ENCODE assay signal across 7 cellular contexts in genomic region chr20:30621346-30621745, GRCh38.
A peak's percentile ranks its signal among the peaks of the same experiment; 100 is the strongest.
DNase-seq lines count a peak whose midpoint lies in the region; FAIRE-seq and TF ChIP-seq lines count a peak whose summit lies in the region.
"Not testable (repeated sequence)": the region's sequence is repeated elsewhere in the genome, so short reads cannot be mapped to it uniquely, and the experiment has no call there.

No MANE protein-coding gene starts in this region.

- not testable (repeated sequence) for H3K27me3 Mint-ChIP-seq in HFFc6 (ENCODE audit: insufficient read depth)

- POLR2A ChIA-PET in PC-9 (lab: Charles Lee; ENCODE audit: unreplicated experiment), result not testable (repeated sequence)

- H4K20me1 ChIP-seq in PC-9 (ENCODE audit: insufficient read depth); mammary epithelial cell (ENCODE audit: insufficient read depth, low read length); keratinocyte (ENCODE audit: control insufficient read depth, extremely low read depth, insufficient read depth, low read length): not testable (repeated sequence)

- H3K36me3 Mint-ChIP-seq in HFFc6 (ENCODE audit: low read depth), result not testable (repeated sequence)

- H3K27ac Mint-ChIP-seq in HFFc6, result not testable (repeated sequence)

- H3K4me3 Mint-ChIP-seq in HFFc6, result not testable (repeated sequence)

- not testable (repeated sequence) for FAIRE-seq in keratinocyte (lab: Jason Lieb, UNC)

- not testable (repeated sequence) for H3K4me1 Mint-ChIP-seq in HFFc6 (ENCODE audit: low read depth)

- WGBS in mammary epithelial cell (ENCODE audit: low coverage, missing lambda C conversion rate), result 56% methylated on average over 2 of the region's 4 CpGs

- not testable (repeated sequence) for H3K79me2 ChIP-seq in PC-9 (ENCODE audit: low read depth); mammary epithelial cell (ENCODE audit: insufficient read depth, low read length); keratinocyte (ENCODE audit: control insufficient read depth, insufficient read depth, low read length)

- not testable (repeated sequence) for H3K9me3 ChIP-seq in PC-9 (ENCODE audit: insufficient read depth, low read depth); keratinocyte (ENCODE audit: control insufficient read depth, low read depth, low read length)
- H3K9me3 ChIP-seq in mammary epithelial cell (replicated peaks; ENCODE audit: insufficient read depth, low read length), result peaks cover 11% of the 10 kb centered on the region

- not testable (repeated sequence) for H3K9ac ChIP-seq in mammary epithelial cell (ENCODE audit: insufficient read depth, low read length); keratinocyte (ENCODE audit: control insufficient read depth, extremely low read depth, insufficient read depth, low read length)

- not testable (repeated sequence) for H3K4me1 ChIP-seq in PC-9 (replicated peaks; ENCODE audit: insufficient read depth); mammary epithelial cell (ENCODE audit: insufficient read depth, low read length); keratinocyte (ENCODE audit: control insufficient read depth, extremely low read depth, insufficient read depth, low read length)

- not testable (repeated sequence) for H3K27me3 ChIP-seq in PC-9 (ENCODE audit: insufficient read depth, low read depth); mammary epithelial cell (ENCODE audit: insufficient read depth, low read length); keratinocyte (ENCODE audit: control insufficient read depth, extremely low read depth, insufficient read depth, low read length)

- not testable (repeated sequence) for H3K9me2 ChIP-seq in PC-9 (ENCODE audit: insufficient read depth)

- intact Hi-C loops in PC-9 (cut with micrococcal nuclease; ENCODE audit: unreplicated experiment); mammary epithelial cell (cut with micrococcal nuclease): not testable (repeated sequence)

- DNase-seq in Daoy (ENCODE audit: low read depth) (peak; percentile 28), HFFc6 (peak; percentile 5), M059J (ENCODE audit: low read depth) (peak; percentile 4), PC-9 (peak; percentile 68 to 85), mammary epithelial cell (peak; percentile 3), epithelial cell of esophagus (ENCODE audit: low read depth) (peak; percentile 10), keratinocyte (ENCODE audit: low read depth, low spot score) (peak; percentile 9)

- not testable (repeated sequence) for BruUV-seq in PC-9 (replicated peaks; lab: Mats Ljungman, UMichigan); mammary epithelial cell (replicated peaks; lab: Mats Ljungman, UMichigan)

- not testable (repeated sequence) for H3K27ac ChIP-seq in PC-9; mammary epithelial cell (ENCODE audit: insufficient read depth, low read depth, low read length); keratinocyte (ENCODE audit: control insufficient read depth, insufficient read depth, low read length)

- H3K4me2 ChIP-seq in PC-9; mammary epithelial cell (ENCODE audit: insufficient read depth, low read depth, low read length); keratinocyte (ENCODE audit: control insufficient read depth, extremely low read depth, insufficient read depth, low read depth, low read length): not testable (repeated sequence)

- peaks cover 33% of the 10 kb centered on the region for H3K9me3 Mint-ChIP-seq in HFFc6

- in situ Hi-C loops in mammary epithelial cell (cut with MboI; ENCODE audit: low sequenced_read_pairs in 2 of 2), result not testable (repeated sequence)

- not testable (repeated sequence) for H3F3A ChIP-seq in PC-9 (ENCODE audit: insufficient read depth, low read depth)

- H3K36me3 ChIP-seq in PC-9 (ENCODE audit: low read depth); mammary epithelial cell (ENCODE audit: insufficient read depth, low read length); keratinocyte (ENCODE audit: control insufficient read depth in 2 of 2, extremely low read depth in 1 of 2, insufficient read depth in 2 of 2, low read length in 2 of 2): not testable (repeated sequence)

- CTCF ChIA-PET in PC-9 (lab: Charles Lee); mammary epithelial cell (lab: Charles Lee; ENCODE audit: low non-redundant PET): not testable (repeated sequence)

- TF ChIP-seq CTCF in HFFc6 (IDR thresholded peaks at IDR 0.05); PC-9 (conservative IDR thresholded peaks at IDR 0.05); mammary epithelial cell (conservative IDR thresholded peaks at IDR 0.05 in 1 of 2, IDR thresholded peaks at IDR 0.05 in 1 of 2; ENCODE audit: extremely low read depth in 1 of 2, insufficient read depth in 1 of 2, low read depth in 1 of 2, low read length in 2 of 2); epithelial cell of esophagus (IDR thresholded peaks at IDR 0.05; ENCODE audit: insufficient read depth, low read depth, low read length, missing control alignments); keratinocyte (optimal IDR thresholded peaks at IDR 0.05 in 1 of 3, IDR thresholded peaks at IDR 0.05 in 1 of 3, conservative IDR thresholded peaks at IDR 0.05 in 1 of 3; ENCODE audit: extremely low read depth in 1 of 3, insufficient read depth in 2 of 3, low read length in 3 of 3): not testable (repeated sequence)

- not testable (repeated sequence) for H2AFZ ChIP-seq in PC-9; mammary epithelial cell (ENCODE audit: low read depth, low read length); keratinocyte (ENCODE audit: control insufficient read depth, low read length)

- dilution Hi-C loops in mammary epithelial cell (cut with HindIII; ENCODE audit: low sequenced_read_pairs); keratinocyte (cut with MboI; ENCODE audit: extremely low pct_ligation_motif_present, low sequenced_read_pairs): not testable (repeated sequence)

- H3K4me3 ChIP-seq in PC-9; mammary epithelial cell (replicated peaks in 1 of 3; ENCODE audit: insufficient read depth in 1 of 3, low read depth in 2 of 3, low read length in 3 of 3); epithelial cell of esophagus (ENCODE audit: low read length); keratinocyte (ENCODE audit: control insufficient read depth in 2 of 3, extremely low read depth in 1 of 3, insufficient read depth in 2 of 3, low read depth in 1 of 3, low read length in 3 of 3): not testable (repeated sequence)

- not testable (repeated sequence) for H3K9me1 ChIP-seq in keratinocyte (ENCODE audit: control insufficient read depth, extremely low read depth, insufficient read depth, low read length)

Comparison
In these comparisons a context has a peak if more than half of its experiments do, and no peak if none do; other contexts are left out.
1. DNase-seq: peak in every context shown above with its lines; median percentile 76 in PC-9; 28 in Daoy; 10 in epithelial cell of esophagus; 9 in keratinocyte; 5 in HFFc6; 4 in M059J; 3 in mammary epithelial cell.